In genomic region chr16:1973461-1974156, GRCh38 we compare ENCODE assay signal across 2 cellular contexts.
TF ChIP-seq lines count a peak whose summit lies in the region.

No MANE protein-coding gene starts in this region.

TF ChIP-seq in GM23338, 12 proteins besides CTCF, POLR2A, EP300 and RAD21 (continued from another document):
- TF ChIP-seq CREB1 (CRISPR knock-in tag; IDR thresholded peaks at IDR 0.05; ENCODE audit: low read depth) (no peak), ZNF462 (CRISPR knock-in tag; IDR thresholded peaks at IDR 0.05) (no peak), EZH2phosphoT487 (IDR thresholded peaks at IDR 0.05; ENCODE audit: unreplicated experiment) (no peak), ETS1 (IDR thresholded peaks at IDR 0.05) (no peak), STAT1 (IDR thresholded peaks at IDR 0.05; ENCODE audit: unreplicated experiment) (no peak), JUNB (IDR thresholded peaks at IDR 0.05; ENCODE audit: unreplicated experiment) (no peak), ZNF114 (CRISPR knock-in tag; IDR thresholded peaks at IDR 0.05) (no peak)

TF ChIP-seq in WTC11, 78 proteins besides CTCF, POLR2A, EP300 and RAD21 (continued from another document):
- TF ChIP-seq, protein P1, sequence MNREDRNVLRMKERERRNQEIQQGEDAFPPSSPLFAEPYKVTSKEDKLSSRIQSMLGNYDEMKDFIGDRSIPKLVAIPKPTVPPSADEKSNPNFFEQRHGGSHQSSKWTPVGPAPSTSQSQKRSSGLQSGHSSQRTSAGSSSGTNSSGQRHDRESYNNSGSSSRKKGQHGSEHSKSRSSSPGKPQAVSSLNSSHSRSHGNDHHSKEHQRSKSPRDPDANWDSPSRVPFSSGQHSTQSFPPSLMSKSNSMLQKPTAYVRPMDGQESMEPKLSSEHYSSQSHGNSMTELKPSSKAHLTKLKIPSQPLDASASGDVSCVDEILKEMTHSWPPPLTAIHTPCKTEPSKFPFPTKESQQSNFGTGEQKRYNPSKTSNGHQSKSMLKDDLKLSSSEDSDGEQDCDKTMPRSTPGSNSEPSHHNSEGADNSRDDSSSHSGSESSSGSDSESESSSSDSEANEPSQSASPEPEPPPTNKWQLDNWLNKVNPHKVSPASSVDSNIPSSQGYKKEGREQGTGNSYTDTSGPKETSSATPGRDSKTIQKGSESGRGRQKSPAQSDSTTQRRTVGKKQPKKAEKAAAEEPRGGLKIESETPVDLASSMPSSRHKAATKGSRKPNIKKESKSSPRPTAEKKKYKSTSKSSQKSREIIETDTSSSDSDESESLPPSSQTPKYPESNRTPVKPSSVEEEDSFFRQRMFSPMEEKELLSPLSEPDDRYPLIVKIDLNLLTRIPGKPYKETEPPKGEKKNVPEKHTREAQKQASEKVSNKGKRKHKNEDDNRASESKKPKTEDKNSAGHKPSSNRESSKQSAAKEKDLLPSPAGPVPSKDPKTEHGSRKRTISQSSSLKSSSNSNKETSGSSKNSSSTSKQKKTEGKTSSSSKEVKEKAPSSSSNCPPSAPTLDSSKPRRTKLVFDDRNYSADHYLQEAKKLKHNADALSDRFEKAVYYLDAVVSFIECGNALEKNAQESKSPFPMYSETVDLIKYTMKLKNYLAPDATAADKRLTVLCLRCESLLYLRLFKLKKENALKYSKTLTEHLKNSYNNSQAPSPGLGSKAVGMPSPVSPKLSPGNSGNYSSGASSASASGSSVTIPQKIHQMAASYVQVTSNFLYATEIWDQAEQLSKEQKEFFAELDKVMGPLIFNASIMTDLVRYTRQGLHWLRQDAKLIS (CRISPR knock-in tag; IDR thresholded peaks at IDR 0.05; ENCODE audit: borderline replicate concordance) = no peak
- TF ChIP-seq NFATC4 (CRISPR knock-in tag; IDR thresholded peaks at IDR 0.05) = no peak
- TF ChIP-seq MYBL2 (CRISPR knock-in tag; IDR thresholded peaks at IDR 0.05) = no peak
- TF ChIP-seq ZBTB21 (CRISPR knock-in tag; IDR thresholded peaks at IDR 0.05; ENCODE audit: borderline replicate concordance) = no peak
- TF ChIP-seq JUN (CRISPR knock-in tag; IDR thresholded peaks at IDR 0.05) = no peak
- TF ChIP-seq NFE2L1 (CRISPR knock-in tag; IDR thresholded peaks at IDR 0.05) = no peak
- TF ChIP-seq CREB1 (CRISPR knock-in tag; IDR thresholded peaks at IDR 0.05) = no peak
- TF ChIP-seq MXD4 (CRISPR knock-in tag; IDR thresholded peaks at IDR 0.05; ENCODE audit: borderline replicate concordance) = no peak
- TF ChIP-seq CBFB (CRISPR knock-in tag; IDR thresholded peaks at IDR 0.05; ENCODE audit: low read depth) = no peak
- TF ChIP-seq, protein P2, sequence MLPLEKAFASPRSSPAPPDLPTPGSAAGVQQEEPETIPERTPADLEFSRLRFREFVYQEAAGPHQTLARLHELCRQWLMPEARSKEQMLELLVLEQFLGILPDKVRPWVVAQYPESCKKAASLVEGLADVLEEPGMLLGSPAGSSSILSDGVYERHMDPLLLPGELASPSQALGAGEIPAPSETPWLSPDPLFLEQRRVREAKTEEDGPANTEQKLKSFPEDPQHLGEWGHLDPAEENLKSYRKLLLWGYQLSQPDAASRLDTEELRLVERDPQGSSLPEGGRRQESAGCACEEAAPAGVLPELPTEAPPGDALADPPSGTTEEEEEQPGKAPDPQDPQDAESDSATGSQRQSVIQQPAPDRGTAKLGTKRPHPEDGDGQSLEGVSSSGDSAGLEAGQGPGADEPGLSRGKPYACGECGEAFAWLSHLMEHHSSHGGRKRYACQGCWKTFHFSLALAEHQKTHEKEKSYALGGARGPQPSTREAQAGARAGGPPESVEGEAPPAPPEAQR (CRISPR knock-in tag; IDR thresholded peaks at IDR 0.05) = no peak
- TF ChIP-seq NR3C1 (CRISPR knock-in tag; conservative IDR thresholded peaks at IDR 0.05; ENCODE audit: low read depth) = no peak
- TF ChIP-seq, protein P3, sequence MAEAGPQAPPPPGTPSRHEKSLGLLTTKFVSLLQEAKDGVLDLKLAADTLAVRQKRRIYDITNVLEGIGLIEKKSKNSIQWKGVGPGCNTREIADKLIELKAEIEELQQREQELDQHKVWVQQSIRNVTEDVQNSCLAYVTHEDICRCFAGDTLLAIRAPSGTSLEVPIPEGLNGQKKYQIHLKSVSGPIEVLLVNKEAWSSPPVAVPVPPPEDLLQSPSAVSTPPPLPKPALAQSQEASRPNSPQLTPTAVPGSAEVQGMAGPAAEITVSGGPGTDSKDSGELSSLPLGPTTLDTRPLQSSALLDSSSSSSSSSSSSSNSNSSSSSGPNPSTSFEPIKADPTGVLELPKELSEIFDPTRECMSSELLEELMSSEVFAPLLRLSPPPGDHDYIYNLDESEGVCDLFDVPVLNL (CRISPR knock-in tag; IDR thresholded peaks at IDR 0.05; ENCODE audit: borderline replicate concordance, low read depth) = no peak
- TF ChIP-seq NR2C2 (CRISPR knock-in tag; IDR thresholded peaks at IDR 0.05) = no peak
- TF ChIP-seq NFYB (CRISPR knock-in tag; conservative IDR thresholded peaks at IDR 0.05; ENCODE audit: low read depth) = no peak
